1 cellular context compared by ENCODE assay signal in the genomic region with DNA sequence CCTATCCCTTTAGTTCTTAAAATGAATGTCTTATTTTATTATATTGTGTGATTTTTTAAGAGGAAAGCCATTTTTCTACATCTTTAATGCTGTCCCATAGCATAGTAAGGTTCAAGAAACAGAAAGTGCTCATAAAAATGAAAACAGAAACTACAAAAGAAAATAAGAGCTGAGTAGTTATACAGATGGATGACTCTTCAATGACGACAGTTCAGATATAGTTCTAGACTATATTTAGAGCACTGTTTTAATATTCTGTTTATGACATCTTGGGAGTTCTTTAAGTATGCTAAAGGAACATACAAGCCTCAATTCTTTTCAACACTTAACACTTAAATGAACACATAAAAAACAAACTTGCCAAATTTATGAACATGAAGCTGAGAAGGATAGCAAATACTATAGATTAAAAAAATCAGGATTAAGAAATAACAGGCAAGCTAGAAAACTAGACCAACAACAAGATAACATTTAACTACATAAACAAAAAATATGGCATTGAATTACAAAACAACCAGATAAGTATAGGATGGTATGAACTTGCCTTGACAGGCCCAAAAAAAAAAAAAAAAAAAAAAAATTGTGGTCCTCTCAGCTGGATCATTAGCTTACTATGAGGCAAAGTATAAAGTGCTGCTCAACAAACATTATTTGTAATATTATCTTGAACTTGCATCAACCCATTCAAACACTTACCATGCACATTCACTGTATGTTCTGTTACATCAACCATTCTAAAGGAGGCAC.
TF ChIP-seq lines count a peak whose summit lies in the region.

No MANE protein-coding gene starts in this region.

TF ChIP-seq in GM12878, 131 proteins besides CTCF, POLR2A, EP300 and RAD21 (continued from another document):
- TF ChIP-seq PKNOX1 (IDR thresholded peaks at IDR 0.05) = no peak
- TF ChIP-seq CHD1 (IDR thresholded peaks at IDR 0.05; ENCODE audit: low read depth, low read length) = no peak
- no peak for TF ChIP-seq MXI1 (IDR thresholded peaks at IDR 0.05; ENCODE audit: low read depth, low read length)
- 0 out of 2 replicates have a peak, but pooled peaks have one; percentile 56 for TF ChIP-seq ATF2 (IDR thresholded peaks at IDR 0.05; ENCODE audit: low read length)
- peak; percentile 62; the same call in 1 of the 2 replicates for TF ChIP-seq CREM (IDR thresholded peaks at IDR 0.05; ENCODE audit: low read depth)
- TF ChIP-seq ESRRA (IDR thresholded peaks at IDR 0.05; ENCODE audit: low read length) = no peak
- 0 out of 2 replicates have a peak, but pooled peaks have one; percentile 64 for TF ChIP-seq MEF2A (IDR thresholded peaks at IDR 0.05; ENCODE audit: insufficient read depth, low read depth, low read length)
- TF ChIP-seq MYC (IDR thresholded peaks at IDR 0.05; ENCODE audit: insufficient read depth, insufficient read length, insufficient replicate concordance, low read length, severe bottlenecking) = no peak
- peak; percentile 89 for TF ChIP-seq CREB1 (IDR thresholded peaks at IDR 0.05; ENCODE audit: low read depth)
- TF ChIP-seq ZZZ3 (IDR thresholded peaks at IDR 0.05; ENCODE audit: control insufficient read depth, insufficient read length, low read depth) = no peak
